32 cellular contexts compared by ENCODE assay signal in the genomic region with DNA sequence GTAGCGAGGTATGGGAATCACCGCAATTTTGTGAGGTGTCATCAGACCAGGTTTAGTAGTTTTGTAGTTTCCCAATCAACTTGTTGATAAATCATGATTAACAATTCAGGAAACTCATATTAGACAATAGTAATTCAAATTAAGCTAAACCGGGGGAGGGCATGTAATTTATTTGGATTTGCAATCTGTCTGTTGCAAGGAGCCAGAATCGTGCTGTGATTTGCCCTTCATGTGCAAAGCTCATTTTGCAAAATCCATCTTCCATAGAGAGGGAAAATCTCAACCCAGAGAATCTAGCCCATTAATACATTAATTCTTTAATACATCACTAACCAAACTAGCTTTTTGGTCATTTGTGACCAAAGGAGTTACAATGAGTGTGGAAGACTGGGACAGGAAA.
"Had no signal": no experiment of that assay in that cellular context is flagged by ENCODE, and none has a peak within 500 bp of the region (broad histone marks: within the 10 kb centered on the region; RNA-seq: fewer than 3 reads in every experiment).

No MANE protein-coding gene starts in this region.

- H3K27me3 Mint-ChIP-seq: dendritic cell treated with granulocyte-macrophage colony-stimulating factor and Interleukin-4, amounts not matched to agents 40 ng/mL and 50 ng/mL, for 4 days had no signal

- H3K9me3 ChIP-seq: gastrocnemius medialis, heart left ventricle had no signal

- H3K4me3 ChIP-seq: coronary artery, gastrocnemius medialis, heart left ventricle had no signal

- H3K27ac Mint-ChIP-seq: activated B cell treated with CpG ODN at 0.5 μM for 24 hours; activated CD8-positive, alpha-beta T cell treated with anti-CD3 and anti-CD28 coated beads for 36 hours; activated naive CD8-positive, alpha-beta T cell; activated T-helper 17 cell treated with anti-CD3 and anti-CD28 coated beads, Interleukin-2, amount 50 U/mL, for 72 hours; dendritic cell treated with granulocyte-macrophage colony-stimulating factor and Interleukin-4, amounts not matched to agents 40 ng/mL and 50 ng/mL, for 4 days; effector memory CD8-positive, alpha-beta T cell; T-helper 17 cell; T-helper 2 cell treated with Interferon-gamma antibody and Interleukin-4, amounts not matched to agents 5 μg/mL and 100 μg/mL, for 36 hours had no signal

- H3K27ac ChIP-seq: brain microvascular endothelial cell, coronary artery, heart left ventricle, WERI-Rb-1 had no signal

- H3K36me3 Mint-ChIP-seq: activated naive CD8-positive, alpha-beta T cell had no signal

- H3K27me3 ChIP-seq: brain microvascular endothelial cell, dorsolateral prefrontal cortex, gastrocnemius medialis, heart left ventricle had no signal

- DNase-seq: activated B cell treated with CpG ODN at 0.5 μM for 24 hours; activated CD4-positive, alpha-beta T cell treated with anti-CD3 and anti-CD28 coated beads for 48 hours; activated CD4-positive, alpha-beta T cell treated with anti-CD3 and anti-CD28 coated beads, Interleukin-2, amount 50 U/mL, for 1 hour; activated CD4-positive, alpha-beta T cell treated with anti-CD3 and anti-CD28 coated beads, Interleukin-2, amount 50 U/mL, for 48 hours; activated CD8-positive, alpha-beta memory T cell treated with anti-CD3 and anti-CD28 coated beads for 24 hours; activated CD8-positive, alpha-beta T cell treated with anti-CD3 and anti-CD28 coated beads for 36 hours; activated effector memory CD4-positive, alpha-beta T cell treated with Interleukin-2 at 50 U/mL for 16 hours; activated gamma-delta T cell treated with Interleukin-2 at 50 U/mL for 16 hours; activated naive CD4-positive, alpha-beta T cell treated with anti-CD3 and anti-CD28 coated beads, Interleukin-2, amount 50 U/mL, for 16 hours; activated naive CD4-positive, alpha-beta T cell treated with Interleukin-2 at 50 U/mL for 16 hours; activated T-cell treated with anti-CD3 and anti-CD28 coated beads, Interleukin-2, amount 50 U/mL, for 4 hours; amniotic stem cell; brain microvascular endothelial cell; effector CD4-positive, alpha-beta T cell; effector memory CD8-positive, alpha-beta T cell; foreskin fibroblast; gastrocnemius medialis; glutamatergic neuron; heart left ventricle; T-helper 1 cell; T-helper 17 cell; T1000; WERI-Rb-1 had no signal

- H3K4me3 Mint-ChIP-seq: activated B cell treated with CpG ODN at 0.5 μM for 24 hours; activated CD8-positive, alpha-beta T cell treated with anti-CD3 and anti-CD28 coated beads for 36 hours; activated naive CD8-positive, alpha-beta T cell; activated T-cell treated with anti-CD3 and anti-CD28 coated beads, Interleukin-2, amount 50 U/mL, for 4 hours; activated T-helper 17 cell treated with anti-CD3 and anti-CD28 coated beads, Interleukin-2, amount 50 U/mL, for 72 hours; central memory CD8-positive, alpha-beta T cell; dendritic cell treated with granulocyte-macrophage colony-stimulating factor and Interleukin-4, amounts not matched to agents 40 ng/mL and 50 ng/mL, for 4 days; effector memory CD8-positive, alpha-beta T cell; T-helper 17 cell; T-helper 2 cell treated with Interferon-gamma antibody and Interleukin-4, amounts not matched to agents 5 μg/mL and 100 μg/mL, for 36 hours had no signal

- H3K36me3 ChIP-seq: brain microvascular endothelial cell, gastrocnemius medialis, heart left ventricle, WERI-Rb-1 had no signal

- ATAC-seq: activated CD4-positive, CD25-positive, alpha-beta regulatory T cell treated with anti-CD3 and anti-CD28 coated beads, Interleukin-2, amount 50 U/mL, for 24 hours; activated CD8-positive, alpha-beta T cell treated with anti-CD3 and anti-CD28 coated beads for 36 hours; activated T-cell treated with anti-CD3 and anti-CD28 coated beads, Interleukin-2, amount 50 U/mL, for 4 hours; activated T-helper 17 cell treated with anti-CD3 and anti-CD28 coated beads, Interleukin-2, amount 50 U/mL, for 72 hours; effector memory CD8-positive, alpha-beta T cell; esophagus mucosa; T-helper 17 cell had no signal

- H3K9me3 Mint-ChIP-seq: activated B cell treated with CpG ODN at 0.5 μM for 24 hours; activated CD8-positive, alpha-beta T cell treated with anti-CD3 and anti-CD28 coated beads for 36 hours; activated T-cell treated with anti-CD3 and anti-CD28 coated beads, Interleukin-2, amount 50 U/mL, for 4 hours; activated T-helper 17 cell treated with anti-CD3 and anti-CD28 coated beads, Interleukin-2, amount 50 U/mL, for 72 hours; central memory CD8-positive, alpha-beta T cell; dendritic cell treated with granulocyte-macrophage colony-stimulating factor and Interleukin-4, amounts not matched to agents 40 ng/mL and 50 ng/mL, for 4 days; effector memory CD8-positive, alpha-beta T cell; T-helper 2 cell treated with Interferon-gamma antibody and Interleukin-4, amounts not matched to agents 5 μg/mL and 100 μg/mL, for 36 hours had no signal

- H3K4me1 Mint-ChIP-seq: activated B cell treated with CpG ODN at 0.5 μM for 24 hours; activated T-helper 17 cell treated with anti-CD3 and anti-CD28 coated beads, Interleukin-2, amount 50 U/mL, for 72 hours; central memory CD8-positive, alpha-beta T cell had no signal
